In genomic region chr10:113305871-113306270, GRCh38 we compare ENCODE assay signal across 22 cellular contexts.
DNase-seq lines count a peak whose midpoint lies in the region; ATAC-seq and TF ChIP-seq lines count a peak whose summit lies in the region.
"Had no signal": no experiment of that assay in that cellular context is flagged by ENCODE, and none has a peak within 500 bp of the region (broad histone marks: within the 10 kb centered on the region; RNA-seq: fewer than 3 reads in every experiment).

No MANE protein-coding gene starts in this region.

- CTCF ChIA-PET in OCI-LY7 (lab: Charles Lee; ENCODE audit: unreplicated experiment), result no interaction called here

- TF ChIP-seq CTCF in cardiac fibroblast (IDR thresholded peaks at IDR 0.05; ENCODE audit: low read depth, low read length) (no peak), foreskin keratinocyte (conservative IDR thresholded peaks at IDR 0.05) (no peak), OCI-LY7 (conservative IDR thresholded peaks at IDR 0.05; ENCODE audit: low read length) (no peak), esophagus squamous epithelium (IDR thresholded peaks at IDR 0.05) (no peak)

- H3K4me2 ChIP-seq in OCI-LY7 (ENCODE audit: low read length), result no peak overlapping the region

- WGBS in esophagus squamous epithelium, 2 donors, result 60 to 65% methylated on average over 5 of the region's 5 CpGs

- no peaks in the 10 kb centered on the region for H3K9me2 ChIP-seq in OCI-LY7 (ENCODE audit: insufficient read depth, low read length)

- no peaks in the 10 kb centered on the region for H4K20me1 ChIP-seq in OCI-LY7 (ENCODE audit: insufficient read depth, low read length)

- H3K27ac ChIP-seq in foreskin keratinocyte, result no peak overlapping the region
- H3K27ac ChIP-seq in OCI-LY7 (ENCODE audit: low read depth, low read length, poor library complexity, severe bottlenecking), result no peak overlapping the region
- no peak overlapping the region for H3K27ac ChIP-seq in esophagus squamous epithelium
- H3K27ac ChIP-seq: coronary artery, suprapubic skin had no signal

- H3K36me3 ChIP-seq in OCI-LY7 (ENCODE audit: insufficient read depth, low read length) (no peaks in the 10 kb centered on the region), esophagus squamous epithelium (no peaks in the 10 kb centered on the region)
- H3K36me3 ChIP-seq: suprapubic skin had no signal

- TF ChIP-seq POLR2A in esophagus squamous epithelium (IDR thresholded peaks at IDR 0.05), result no peak

- H3K9me3 ChIP-seq in OCI-LY7 (ENCODE audit: low read length) (no peaks in the 10 kb centered on the region), esophagus squamous epithelium (no peaks in the 10 kb centered on the region)
- H3K9me3 ChIP-seq: suprapubic skin had no signal

- H3K4me1 ChIP-seq in foreskin keratinocyte, result no peaks in the 10 kb centered on the region
- H3K4me1 ChIP-seq in OCI-LY7 (ENCODE audit: insufficient read depth, low read length, poor library complexity, severe bottlenecking), result no peaks in the 10 kb centered on the region
- peaks cover 0 to 10% (median 5%) of the 10 kb centered on the region in 3 donors for H3K4me1 ChIP-seq in esophagus squamous epithelium
- H3K4me1 ChIP-seq: suprapubic skin had no signal

- H3K27me3 ChIP-seq in foreskin keratinocyte (no peaks in the 10 kb centered on the region), esophagus squamous epithelium (no peaks in the 10 kb centered on the region)
- H3K27me3 ChIP-seq: suprapubic skin had no signal

- H3K79me2 ChIP-seq in OCI-LY7 (ENCODE audit: insufficient read depth, low read depth, low read length), result no peaks in the 10 kb centered on the region

- intact Hi-C loops in OCI-LY7 (cut with micrococcal nuclease; ENCODE audit: unreplicated experiment) (no loop called here), esophagus squamous epithelium (cut with DNase I) (no loop called here)

- POLR2A ChIA-PET in OCI-LY7 (lab: Charles Lee), result interaction anchor here (0.5 to 0.7 kb wide), 3 partner anchors 13 to 1167 kb away, joined by 3 to 5 read pairs (median 4); no protein-coding TSS in a partner anchor

- no TSS peak for BruUV-seq in OCI-LY7 (replicated peaks; lab: Mats Ljungman, UMichigan)

- H3K4me3 ChIP-seq in cardiac fibroblast (replicated peaks in 1 of 2; ENCODE audit: low read depth in 2 of 2, low read length in 2 of 2) (no peak overlapping the region), OCI-LY7 (ENCODE audit: low read depth, low read length, poor library complexity, severe bottlenecking) (no peak overlapping the region), esophagus squamous epithelium (no peak overlapping the region)
- H3K4me3 ChIP-seq: coronary artery, suprapubic skin had no signal

- ATAC-seq in foreskin keratinocyte (peak; percentile 21), GM18861 (IDR thresholded peaks at IDR 0.05; ENCODE audit: unreplicated experiment) (no peak)

- DNase-seq in AG08395 (ENCODE audit: low spot score) (peak; percentile 67), GM03348 (ENCODE audit: low spot score) (peak; percentile 35), cardiac fibroblast (ENCODE audit: low read depth in 2 of 2) (peak; percentile 60 to 62), foreskin keratinocyte (peak in 1 of 2 donors; percentile 6), OCI-LY7 (ENCODE audit: low spot score) (no peak), esophagus squamous epithelium (lab: John Stamatoyannopoulos, UW) (no peak)
- DNase-seq: activated CD4-positive, CD25-positive, alpha-beta regulatory T cell treated with anti-CD3 and anti-CD28 coated beads, Interleukin-2, amount 50 U/mL, for 72 hours; activated naive CD4-positive, alpha-beta T cell treated with anti-CD3 and anti-CD28 coated beads for 36 hours; activated T-cell treated with anti-CD3 and anti-CD28 coated beads, Interleukin-2, amount 50 U/mL, for 24 hours; anterior cingulate cortex; DMS79 treated with DMSO at 0.1 percent for 48 hours; HCEC 1CT; left cardiac atrium; mesenchymal stem cell; naive B cell; NCI-H1436; NCI-H526 treated with DMSO at 0.1 percent for 48 hours; occipital lobe; retina had no signal

- H2AFZ ChIP-seq in OCI-LY7 (ENCODE audit: low read length), result no peak overlapping the region

Comparison
In these comparisons a context has a peak if more than half of its experiments do, and no peak if none do; other contexts are left out.
1. DNase-seq: peak in AG08395 (single experiment), GM03348 (single experiment) and cardiac fibroblast (2 of 2); none in OCI-LY7 (single experiment) and esophagus squamous epithelium (single experiment).